In the genomic region with DNA sequence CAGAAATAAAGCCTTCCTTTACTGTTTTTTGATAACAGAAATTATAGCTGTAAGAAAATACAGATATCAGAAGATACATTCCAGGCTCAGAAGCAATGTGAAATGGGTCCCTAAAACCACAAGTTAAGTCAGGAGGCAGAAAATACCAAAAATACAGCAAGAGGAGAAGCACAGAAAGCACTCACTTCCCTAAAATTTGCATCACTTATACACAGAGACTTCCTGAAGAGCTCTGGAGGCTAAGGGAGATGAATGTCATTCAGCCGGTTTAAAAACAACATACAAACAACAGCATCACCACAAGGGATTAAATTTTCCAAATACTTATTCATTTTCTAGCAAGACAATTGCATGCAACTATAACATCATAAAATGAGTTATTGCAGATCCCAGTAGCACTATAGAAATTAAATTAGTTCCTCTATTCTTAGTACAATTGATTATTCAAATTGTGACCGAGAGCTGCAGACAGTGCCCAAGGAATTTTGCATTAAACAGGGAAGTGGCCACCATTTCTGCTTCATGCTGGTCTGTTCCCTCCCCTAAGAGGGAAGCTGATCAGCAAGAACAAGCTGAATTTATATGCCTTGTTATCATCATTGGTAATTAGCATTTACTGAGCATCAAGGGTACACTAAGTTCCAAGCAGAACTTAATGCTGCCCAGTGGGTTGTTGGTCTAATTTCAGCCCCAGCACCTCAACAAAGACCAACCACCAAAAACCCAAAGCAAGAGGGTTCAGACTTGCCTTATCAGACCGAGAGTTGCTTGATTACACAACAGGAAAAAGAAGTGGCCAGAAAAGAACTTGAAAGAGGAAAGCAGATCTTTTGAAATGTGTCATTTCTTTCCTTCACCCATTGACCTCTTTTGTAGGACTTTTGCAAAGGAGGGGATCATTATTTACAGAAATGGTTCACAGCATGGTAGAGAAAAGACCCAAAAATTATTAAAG, we compare ENCODE assay signal across 10 cellular contexts.
DNase-seq lines count a peak whose midpoint lies in the region; ATAC-seq and TF ChIP-seq lines count a peak whose summit lies in the region.
"Had no signal": no experiment of that assay in that cellular context is flagged by ENCODE, and none has a peak within 500 bp of the region (broad histone marks: within the 10 kb centered on the region; RNA-seq: fewer than 3 reads in every experiment).

No MANE protein-coding gene starts in this region.

- peak; percentile 84 for ATAC-seq in GM21381 (IDR thresholded peaks at IDR 0.05; ENCODE audit: unreplicated experiment)
- ATAC-seq in HG03354 (IDR thresholded peaks at IDR 0.05; ENCODE audit: poor library complexity, severe bottlenecking, unreplicated experiment): peak; percentile 79
- ATAC-seq: K562 had no signal

- H3K9me3 ChIP-seq in DOHH2 (ENCODE audit: control insufficient read depth, insufficient read depth, low read length): no peaks in the 10 kb centered on the region

- no peaks in the 10 kb centered on the region for H4K20me1 ChIP-seq in DOHH2 (ENCODE audit: control insufficient read depth, insufficient read depth, low read depth, low read length)

- H3K27ac ChIP-seq in DOHH2 (ENCODE audit: low read depth, low read length): no peak overlapping the region

- no peak for TF ChIP-seq POLR2A in erythroblast (IDR thresholded peaks at IDR 0.05; ENCODE audit: low read length)

- H3K27me3 ChIP-seq in DOHH2 (ENCODE audit: control insufficient read depth, low read length): no peaks in the 10 kb centered on the region

- no peak for TF ChIP-seq CTCF in DOHH2 (IDR thresholded peaks at IDR 0.05; ENCODE audit: low read depth, low read length, poor library complexity, severe bottlenecking)
- TF ChIP-seq CTCF in choroid plexus epithelial cell (conservative IDR thresholded peaks at IDR 0.05; ENCODE audit: low read depth, low read length): no peak

- H3F3A ChIP-seq in DOHH2 (ENCODE audit: control insufficient read depth, insufficient read depth): no peaks in the 10 kb centered on the region

- peak; percentile 28 for DNase-seq in choroid plexus epithelial cell (ENCODE audit: low read depth)
- DNase-seq in DMS114 treated with DMSO at 0.1 percent for 48 hours (lab: John Stamatoyannopoulos, UW; ENCODE audit: unreplicated experiment): no peak
- no peak for DNase-seq in erythroblast (lab: John Stamatoyannopoulos, UW)
- DNase-seq in NCI-H748 (lab: John Stamatoyannopoulos, UW; ENCODE audit: unreplicated experiment): no peak
- DNase-seq in stimulated activated CD8-positive, alpha-beta memory T cell treated with anti-CD3 and anti-CD28 coated beads, Interleukin-4, amount 100 ng/mL, for 48 hours: no peak
- DNase-seq: occipital lobe had no signal

- H3K9me2 ChIP-seq in DOHH2 (replicated peaks; ENCODE audit: control insufficient read depth, low read length): no peaks in the 10 kb centered on the region

- H3K4me1 ChIP-seq in DOHH2 (ENCODE audit: control insufficient read depth, low read length): peaks cover 15% of the 10 kb centered on the region

- H3K4me2 ChIP-seq in DOHH2 (ENCODE audit: low read length): peak overlapping the region; percentile 16; the same call in 1 of the 2 replicates

- H3K4me3 ChIP-seq in DOHH2 (ENCODE audit: low read length): 0 out of 2 replicates have a peak overlapping the region, but pooled peaks have one; percentile 2
- H3K4me3 ChIP-seq in choroid plexus epithelial cell (ENCODE audit: low read depth, low read length): no peak overlapping the region
- H3K4me3 ChIP-seq: K562 had no signal

- no peaks in the 10 kb centered on the region for H3K79me2 ChIP-seq in DOHH2 (ENCODE audit: control insufficient read depth, low read length)

- H3K36me3 ChIP-seq in DOHH2 (ENCODE audit: control insufficient read depth, low read length): no peaks in the 10 kb centered on the region
